1 cellular context compared by ENCODE assay signal in genomic region chr7:101349300-101349699, GRCh38.
TF ChIP-seq lines count a peak whose summit lies in the region.

No MANE protein-coding gene starts in this region.

TF ChIP-seq in K562, 482 proteins besides CTCF, POLR2A, EP300 and RAD21 (continued from another document):
- TF ChIP-seq MBD2 (IDR thresholded peaks at IDR 0.05; ENCODE audit: borderline replicate concordance, low read depth), result peak; percentile 38; the same call in 1 of the 2 replicates
- TF ChIP-seq MTA3 (IDR thresholded peaks at IDR 0.05; ENCODE audit: borderline replicate concordance), result 0 out of 2 replicates have a peak, but pooled peaks have one; percentile 65
- peak; percentile 31 for TF ChIP-seq KDM5B (IDR thresholded peaks at IDR 0.05; ENCODE audit: insufficient replicate concordance, low read depth, low read length)
- peak; percentile 74 for TF ChIP-seq SUPT5H (IDR thresholded peaks at IDR 0.05)
- peak; percentile 29 for TF ChIP-seq TBP (optimal IDR thresholded peaks at IDR 0.05; ENCODE audit: low read depth, low read length)
- peak; percentile 71; the same call in 1 of the 2 replicates for TF ChIP-seq PML (IDR thresholded peaks at IDR 0.05; ENCODE audit: low read length)
- TF ChIP-seq SREBF1 (IDR thresholded peaks at IDR 0.05; ENCODE audit: borderline replicate concordance, low read depth, low read length), result peak; percentile 92
- peak; percentile 48; the same call in 1 of the 2 replicates for TF ChIP-seq POLR2G (IDR thresholded peaks at IDR 0.05; ENCODE audit: low read depth, low read length)
- peak; percentile 68 for TF ChIP-seq NFYB (IDR thresholded peaks at IDR 0.05; ENCODE audit: extremely low read depth, insufficient read length)
- TF ChIP-seq POLR2B (IDR thresholded peaks at IDR 0.05; ENCODE audit: low read depth, partially characterized antibody), result peak; percentile 45
- TF ChIP-seq POLR2AphosphoS5 (IDR thresholded peaks at IDR 0.05; ENCODE audit: control insufficient read depth, insufficient read depth, low read depth, low read length), result peak; percentile 39; the same call in 1 of the 2 replicates
- TF ChIP-seq RBM25 (IDR thresholded peaks at IDR 0.05; ENCODE audit: low read depth, low read length, severe bottlenecking), result peak; percentile 30
